Comparison of ENCODE assay signal across 22 cellular contexts in genomic region chr7:100105534-100105933, GRCh38. TPM values are rescaled to one million over a fixed set of nuclear protein-coding genes. Genes with fewer than 3 reads are reported as not detected.
A peak's percentile ranks its signal among the peaks of the same experiment; 100 is the strongest.
DNase-seq lines count a peak whose midpoint lies in the region; ATAC-seq and TF ChIP-seq lines count a peak whose summit lies in the region.
"Had no signal": no experiment of that assay in that cellular context is flagged by ENCODE, and none has a peak within 500 bp of the region (broad histone marks: within the 10 kb centered on the region; RNA-seq: fewer than 3 reads in every experiment).

No MANE protein-coding gene starts in this region.

- H3K9me3 ChIP-seq in HEK293 (ENCODE audit: control insufficient read depth, insufficient read depth, low read depth, low read length), result no peaks in the 10 kb centered on the region
- no peaks in the 10 kb centered on the region for H3K9me3 ChIP-seq in mesenchymal stem cell (ENCODE audit: control insufficient read depth, low read length)
- no peaks in the 10 kb centered on the region for H3K9me3 ChIP-seq in neural progenitor cell (ENCODE audit: low read depth)
- H3K9me3 ChIP-seq: A549; BE2C; BLaER1 treated with 17β-estradiol and CSF1 and Interleukin-3, amounts not matched to agents 10 nM and 100 nM; HAP-1 had no signal

- H3K4me1 ChIP-seq in HEK293 (ENCODE audit: control insufficient read depth, insufficient read depth, low read length) (no peaks in the 10 kb centered on the region), mesenchymal stem cell (ENCODE audit: control insufficient read depth, insufficient read depth, low read depth, low read length) (peaks cover 12% of the 10 kb centered on the region), neural progenitor cell (no peaks in the 10 kb centered on the region)
- H3K4me1 ChIP-seq: BE2C, HAP-1 had no signal

- peaks cover 20% of the 10 kb centered on the region for H3F3A ChIP-seq in neural progenitor cell (ENCODE audit: low read depth)

- no peak overlapping the region for H2BK15ac ChIP-seq in mesenchymal stem cell (ENCODE audit: low read depth, poor library complexity, severe bottlenecking)

- H2AFZ ChIP-seq in mesenchymal stem cell (ENCODE audit: low read depth, low read length) (no peak overlapping the region), neural progenitor cell (replicated peaks) (no peak overlapping the region)

- H3K36me3 ChIP-seq in HEK293 (ENCODE audit: control insufficient read depth in 2 of 2, insufficient read depth in 1 of 2, low read length in 2 of 2), result peaks cover 16 to 60% of the 10 kb centered on the region in 2 experiments
- peaks cover 62 to 66% of the 10 kb centered on the region in 2 experiments for H3K36me3 ChIP-seq in mesenchymal stem cell (ENCODE audit: control insufficient read depth in 1 of 2, insufficient read depth in 2 of 2, low read depth in 1 of 2, low read length in 2 of 2)
- H3K36me3 ChIP-seq in neural progenitor cell, result no peaks in the 10 kb centered on the region

- no peak overlapping the region for H3K27ac ChIP-seq in HEK293 (ENCODE audit: extremely low read depth, low read depth, low read length)
- no peak overlapping the region for H3K27ac ChIP-seq in mesenchymal stem cell (ENCODE audit: low read length, poor library complexity, severe bottlenecking)
- H3K27ac ChIP-seq in neural progenitor cell, result no peak overlapping the region
- H3K27ac ChIP-seq: A549; BLaER1 treated with 17β-estradiol and CSF1 and Interleukin-3, amounts not matched to agents 10 nM and 100 nM had no signal

- H4K8ac ChIP-seq in mesenchymal stem cell (ENCODE audit: low read length), result no peak overlapping the region

- CTCF ChIA-PET in HEK293 (lab: Yijun Ruan, JAX), result no interaction called here
- CTCF ChIA-PET in WTC11 (lab: Charles Lee), result interaction anchor here (1.2 to 1.9 kb wide), 2 partner anchors 25 kb away, joined by 4 to 7 read pairs; no protein-coding TSS in a partner anchor
- CTCF ChIA-PET in GM10248 (lab: Yijun Ruan, JAX), result interaction anchor here (1.9 kb wide), 1 partner anchor 9 kb away, joined by 9 read pairs; no protein-coding TSS in a partner anchor

- no peak for DNase-seq in WTC11 (ENCODE audit: low spot score)
- DNase-seq in mesenchymal stem cell, result no peak
- DNase-seq in neural progenitor cell (ENCODE audit: low spot score), result no peak
- no peak for DNase-seq in activated CD8-positive, alpha-beta memory T cell treated with anti-CD3 and anti-CD28 coated beads, Interleukin-2, amount 50 U/mL, for 4 hours
- no peak for DNase-seq in GM10248 (ENCODE audit: extremely low spot score)
- DNase-seq: 8988T; ACHN; AML-193; BE2C; CD4-positive, alpha-beta T cell; CD8-positive, alpha-beta memory T cell; DMS 273 treated with DMSO at 0.1 percent for 48 hours; DMS79; EL; GDM1; GOT3 had no signal

- no peak for ATAC-seq in WTC11
- no peak for ATAC-seq in GM18502 (IDR thresholded peaks at IDR 0.05; ENCODE audit: poor library complexity, unreplicated experiment)
- ATAC-seq: A549 had no signal

- H3K27ac Mint-ChIP-seq in WTC11 (no peak overlapping the region), neural progenitor cell (no peak overlapping the region)
- H3K27ac Mint-ChIP-seq: CD4-positive, alpha-beta T cell had no signal

- H2AK5ac ChIP-seq in mesenchymal stem cell (ENCODE audit: low read length, severe bottlenecking), result no peak overlapping the region

- no peak overlapping the region for H2BK120ac ChIP-seq in mesenchymal stem cell (ENCODE audit: low read depth, low read length)

- no peaks in the 10 kb centered on the region for H3K27me3 Mint-ChIP-seq in WTC11 (ENCODE audit: low read depth)
- peaks cover 15% of the 10 kb centered on the region for H3K27me3 Mint-ChIP-seq in neural progenitor cell (ENCODE audit: insufficient read depth, low read depth)
- H3K27me3 Mint-ChIP-seq: CD4-positive, alpha-beta T cell had no signal

- H3K4me2 ChIP-seq in mesenchymal stem cell (ENCODE audit: low read length, poor library complexity, severe bottlenecking) (no peak overlapping the region), neural progenitor cell (no peak overlapping the region)
- H3K4me2 ChIP-seq: A549; BLaER1 treated with 17β-estradiol and CSF1 and Interleukin-3, amounts not matched to agents 10 nM and 100 nM had no signal

- H4K20me1 ChIP-seq in neural progenitor cell (ENCODE audit: low read depth), result no peaks in the 10 kb centered on the region

- H3K27me3 ChIP-seq in mesenchymal stem cell (ENCODE audit: control insufficient read depth in 1 of 2, insufficient read depth in 1 of 2, low read length in 2 of 2) (no peaks in the 10 kb centered on the region), neural progenitor cell (no peaks in the 10 kb centered on the region)
- H3K27me3 ChIP-seq: BE2C; BLaER1 treated with 17β-estradiol and CSF1 and Interleukin-3, amounts not matched to agents 10 nM and 100 nM had no signal

- POLR2A ChIA-PET in HEK293 (lab: Yijun Ruan, JAX) (no interaction called here), WTC11 (lab: Charles Lee) (no interaction called here), GM10248 (lab: Yijun Ruan, JAX) (interaction anchor here (0.9 kb wide), 1 partner anchor 19 kb away, joined by 4 read pairs; no protein-coding TSS in a partner anchor)

- peak overlapping the region in 1 of 2 experiments; percentile 44 for H2BK12ac ChIP-seq in mesenchymal stem cell (ENCODE audit: low read length in 2 of 2)

- TF ChIP-seq CTCF in HEK293 (tag by site-specific recombination; IDR thresholded peaks at IDR 0.05) (no peak), WTC11 (IDR thresholded peaks at IDR 0.05) (no peak), neural progenitor cell (IDR thresholded peaks at IDR 0.05) (no peak), GM10248 (IDR thresholded peaks at IDR 0.05; ENCODE audit: control extremely low read depth, extremely low read depth, low read depth, missing control alignments) (no peak)

- H3K79me1 ChIP-seq in mesenchymal stem cell (replicated peaks; ENCODE audit: low read length, poor library complexity, severe bottlenecking), result peaks cover 12% of the 10 kb centered on the region

- no peak overlapping the region for H3K23ac ChIP-seq in mesenchymal stem cell (ENCODE audit: low read length in 2 of 2)

- no peaks in the 10 kb centered on the region for H3K9me3 Mint-ChIP-seq in WTC11
- H3K9me3 Mint-ChIP-seq in neural progenitor cell, result no peaks in the 10 kb centered on the region
- H3K9me3 Mint-ChIP-seq: CD14-positive monocyte; CD4-positive, alpha-beta T cell; CD8-positive, alpha-beta memory T cell had no signal

- no peak overlapping the region for H3K4me3 Mint-ChIP-seq in WTC11
- H3K4me3 Mint-ChIP-seq in neural progenitor cell, result peak overlapping the region; percentile 57
- H3K4me3 Mint-ChIP-seq: CD14-positive monocyte; CD4-positive, alpha-beta T cell; CD8-positive, alpha-beta memory T cell had no signal

- H3K4me3 ChIP-seq in HEK293 (ENCODE audit: low read depth, low read length) (no peak overlapping the region), mesenchymal stem cell (ENCODE audit: insufficient read depth in 1 of 2, low read depth in 1 of 2, low read length in 2 of 2) (no peak overlapping the region), neural progenitor cell (no peak overlapping the region)
- H3K4me3 ChIP-seq: A549; BLaER1 treated with 17β-estradiol and CSF1 and Interleukin-3, amounts not matched to agents 10 nM and 100 nM; HAP-1 had no signal

- H3K4me1 Mint-ChIP-seq in WTC11, result peaks cover 5% of the 10 kb centered on the region
- peaks cover 15% of the 10 kb centered on the region for H3K4me1 Mint-ChIP-seq in neural progenitor cell

- H3K14ac ChIP-seq in mesenchymal stem cell (ENCODE audit: low read length in 2 of 2), result no peak overlapping the region

- H4K91ac ChIP-seq in mesenchymal stem cell (ENCODE audit: low read length), result peak overlapping the region; percentile 54

- no peak overlapping the region for H3K4ac ChIP-seq in mesenchymal stem cell (ENCODE audit: low read depth in 1 of 2, low read length in 2 of 2)

- no peak overlapping the region for H3K9ac ChIP-seq in mesenchymal stem cell (ENCODE audit: low read length)
- H3K9ac ChIP-seq in neural progenitor cell, result no peak overlapping the region

- no peak overlapping the region for H3K18ac ChIP-seq in mesenchymal stem cell (ENCODE audit: low read depth in 1 of 2, low read length in 2 of 2)

- peaks cover 16% of the 10 kb centered on the region for H3K79me2 ChIP-seq in neural progenitor cell (ENCODE audit: low read depth)

- H3K36me3 Mint-ChIP-seq in WTC11 (peaks cover 37% of the 10 kb centered on the region), neural progenitor cell (peaks cover 15% of the 10 kb centered on the region)

- 100% methylated on average over 3 of the region's 4 CpGs for WGBS in mesenchymal stem cell

- no peak overlapping the region for H2BK5ac ChIP-seq in mesenchymal stem cell (ENCODE audit: low read depth, low read length, poor library complexity, severe bottlenecking)

TF ChIP-seq in HEK293, 187 proteins besides CTCF, POLR2A, EP300 and RAD21:
- TF ChIP-seq ZNF416 (tag by site-specific recombination; IDR thresholded peaks at IDR 0.05), result no peak
- TF ChIP-seq ZNF121 (tag by site-specific recombination; IDR thresholded peaks at IDR 0.05), result peak; percentile 84

RNA-seq across cellular contexts. Expression of gene AP4M1, which starts 4.1 kb away (rescaled TPM):
- total RNA-seq in WTC11 (2021), result 16.9 to 18.0 TPM (median 17.4 TPM) in 3 replicates
- 28.0 TPM for polyA plus RNA-seq in mesenchymal stem cell (2013, experiment 1 of 2)
- 25.3 TPM for polyA plus RNA-seq in mesenchymal stem cell (2013, experiment 2 of 2)
- 15.3 and 15.4 TPM in 2 replicates for total RNA-seq in neural progenitor cell (ENCODE audit: low replicate concordance)

RNA-seq across cellular contexts. Expression of gene MCM7, which starts 4.3 kb away (rescaled TPM):
- total RNA-seq in WTC11 (2021), result 306 to 351 TPM (median 315 TPM) in 3 replicates
- 37.4 TPM for polyA plus RNA-seq in mesenchymal stem cell (2013, experiment 1 of 2)
- 35.4 TPM for polyA plus RNA-seq in mesenchymal stem cell (2013, experiment 2 of 2)
- 206 and 297 TPM in 2 replicates for total RNA-seq in neural progenitor cell (ENCODE audit: low replicate concordance)

RNA-seq across cellular contexts. Expression of gene TAF6, which starts 13.6 kb away (rescaled TPM):
- total RNA-seq in WTC11 (2021) (121 to 132 TPM (median 122 TPM) in 3 replicates), neural progenitor cell (ENCODE audit: low replicate concordance) (66.1 and 88.3 TPM in 2 replicates)
- 56.7 TPM for polyA plus RNA-seq in mesenchymal stem cell (2013, experiment 1 of 2)
- 55.4 TPM for polyA plus RNA-seq in mesenchymal stem cell (2013, experiment 2 of 2)

RNA-seq across cellular contexts. Expression of gene CNPY4, which starts 13.9 kb away (rescaled TPM):
- 14.3 to 15.1 TPM (median 14.6 TPM) in 3 replicates for total RNA-seq in WTC11 (2021)
- polyA plus RNA-seq in mesenchymal stem cell (2013, experiment 1 of 2), result 46.0 TPM
- polyA plus RNA-seq in mesenchymal stem cell (2013, experiment 2 of 2), result 43.5 TPM
- total RNA-seq in neural progenitor cell (ENCODE audit: low replicate concordance), result 25.8 and 26.7 TPM in 2 replicates

RNA-seq across cellular contexts. Expression of gene COPS6, which starts 16.8 kb away (rescaled TPM):
- total RNA-seq in WTC11 (2021), result 118 to 124 TPM (median 119 TPM) in 3 replicates
- 239 TPM for polyA plus RNA-seq in mesenchymal stem cell (2013, experiment 1 of 2)
- 239 TPM for polyA plus RNA-seq in mesenchymal stem cell (2013, experiment 2 of 2)
- total RNA-seq in neural progenitor cell (ENCODE audit: low replicate concordance), result 42.2 and 63.9 TPM in 2 replicates

Comparison
In these comparisons a context has a peak if more than half of its experiments do, and no peak if none do; other contexts are left out.
1. Of the 8 proteins assayed by ChIP-seq in both HEK293 and WTC11: peak only in HEK293: none; only in WTC11: none; in both: ZNF121; in neither: 7.